In the genomic region with DNA sequence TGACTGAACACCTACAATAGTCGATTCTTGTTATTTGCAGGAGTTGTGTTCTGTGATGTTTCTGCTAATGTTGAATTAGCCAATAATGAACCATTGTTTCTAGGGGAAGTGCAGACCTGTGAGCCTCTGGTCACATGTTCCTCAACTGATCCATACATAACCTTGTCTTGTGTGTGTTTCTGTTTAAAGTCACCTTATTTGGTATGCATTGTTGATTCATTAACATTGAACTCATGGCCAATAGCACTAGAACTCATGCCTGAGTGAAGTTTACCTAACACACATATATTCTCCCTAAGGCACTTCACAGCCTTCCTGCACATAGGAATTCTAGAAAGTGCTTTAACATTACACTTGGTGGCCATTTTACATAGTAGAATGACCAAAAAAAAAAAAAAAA, we compare ENCODE assay signal across 9 cellular contexts.
"Had no signal": no experiment of that assay in that cellular context is flagged by ENCODE, and none has a peak within 500 bp of the region (broad histone marks: within the 10 kb centered on the region; RNA-seq: fewer than 3 reads in every experiment).

No MANE protein-coding gene starts in this region.

- H3K4me1 Mint-ChIP-seq: GM23338, H9 had no signal

- H3K4me3 Mint-ChIP-seq: GM23338, H9 had no signal

- H3K4me3 ChIP-seq: GM23338, K562 had no signal

- H3K9me3 Mint-ChIP-seq: GM23338, H9 had no signal

- ATAC-seq: GM23338, K562 had no signal

- H3K27ac Mint-ChIP-seq: GM23338, H9 had no signal

- H3K27ac ChIP-seq: HL-60 had no signal

- FAIRE-seq: H1, H54, K562 had no signal

- DNase-seq: H9, HCEC 1CT, IMR-90, KG1 had no signal
